ENCODE assay signal across 9 cellular contexts in the genomic region with DNA sequence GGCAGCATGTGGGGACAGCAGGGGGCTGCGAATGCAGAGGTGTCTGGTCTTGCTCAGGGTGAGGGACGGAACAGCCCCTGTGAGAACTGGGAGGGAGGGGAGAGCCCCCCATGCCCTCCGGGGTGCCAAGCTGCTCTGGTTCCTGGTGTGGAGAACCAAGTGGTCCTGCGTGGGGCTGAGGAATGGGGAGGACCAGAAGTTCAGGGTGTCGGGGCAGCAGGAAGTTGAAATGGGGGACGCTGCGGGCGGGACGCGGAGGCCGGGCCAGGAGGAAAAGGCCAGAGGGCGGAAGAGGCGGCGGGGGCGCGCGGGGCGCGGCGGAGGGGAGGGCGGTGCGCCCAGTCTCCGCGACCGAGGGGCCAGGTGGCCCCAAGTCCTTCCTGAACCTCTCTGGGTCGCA. TPM values are rescaled to one million over a fixed set of nuclear protein-coding genes. Genes with fewer than 3 reads are reported as not detected.
A peak's percentile ranks its signal among the peaks of the same experiment; 100 is the strongest.
DNase-seq lines count a peak whose midpoint lies in the region; ATAC-seq and TF ChIP-seq lines count a peak whose summit lies in the region.
"Had no signal": no experiment of that assay in that cellular context is flagged by ENCODE, and none has a peak within 500 bp of the region (broad histone marks: within the 10 kb centered on the region; RNA-seq: fewer than 3 reads in every experiment).

No MANE protein-coding gene starts in this region.

- intact Hi-C loops in activated naive CD4-positive, alpha-beta T cell treated with anti-CD3 and anti-CD28 coated beads for 36 hours (cut with micrococcal nuclease): loop anchor here (2.0 kb wide), 1 partner anchor 22 kb away; no protein-coding TSS in a partner anchor
- intact Hi-C loops in upper lobe of right lung (cut with DNase I): no loop called here

- ATAC-seq in upper lobe of right lung: peak; percentile 45

- H3K27me3 ChIP-seq in upper lobe of right lung: no peaks in the 10 kb centered on the region
- H3K27me3 ChIP-seq: SJSA1 had no signal

- peaks cover 3% of the 10 kb centered on the region for H3K27me3 Mint-ChIP-seq in activated naive CD4-positive, alpha-beta T cell treated with anti-CD3 and anti-CD28 coated beads for 36 hours (ENCODE audit: low read depth)
- no peaks in the 10 kb centered on the region for H3K27me3 Mint-ChIP-seq in mesothelial cell of epicardium (ENCODE audit: low read depth)

- peak overlapping the region; percentile 66 for H3K4me3 Mint-ChIP-seq in activated naive CD4-positive, alpha-beta T cell treated with anti-CD3 and anti-CD28 coated beads for 36 hours
- peak overlapping the region; percentile 77 for H3K4me3 Mint-ChIP-seq in mesothelial cell of epicardium

- CTCF ChIA-PET in activated naive CD4-positive, alpha-beta T cell treated with anti-CD3 and anti-CD28 coated beads for 36 hours (lab: Charles Lee): interaction anchor here (0.7 to 2.1 kb wide), 17 partner anchors 10 to 487 kb away, joined by 3 to 21 read pairs (median 3); partner anchors contain the start of gene ALDH3A2

- H3K27ac Mint-ChIP-seq in activated naive CD4-positive, alpha-beta T cell treated with anti-CD3 and anti-CD28 coated beads for 36 hours: no peak overlapping the region
- no peak overlapping the region for H3K27ac Mint-ChIP-seq in mesothelial cell of epicardium

- H3K4me1 Mint-ChIP-seq in activated naive CD4-positive, alpha-beta T cell treated with anti-CD3 and anti-CD28 coated beads for 36 hours (ENCODE audit: low read depth): peaks cover 5% of the 10 kb centered on the region
- H3K4me1 Mint-ChIP-seq in mesothelial cell of epicardium: peaks cover 2% of the 10 kb centered on the region

- H3K4me3 ChIP-seq in upper lobe of right lung: peak overlapping the region; percentile 47
- H3K4me3 ChIP-seq: SJSA1 had no signal

- peaks cover 17% of the 10 kb centered on the region for H3K4me1 ChIP-seq in upper lobe of right lung
- H3K4me1 ChIP-seq: SJSA1 had no signal

- H3K9me3 ChIP-seq in upper lobe of right lung: no peaks in the 10 kb centered on the region
- H3K9me3 ChIP-seq: SJSA1 had no signal

- DNase-seq in activated naive CD4-positive, alpha-beta T cell treated with anti-CD3 and anti-CD28 coated beads for 36 hours: no peak
- DNase-seq in activated naive CD4-positive, alpha-beta T cell treated with anti-CD3 and anti-CD28 coated beads, Interleukin-2, amount 50 U/mL, for 16 hours: no peak
- DNase-seq in caudate nucleus (lab: John Stamatoyannopoulos, UW): peak in 2 of 61 donors; percentile 44 to 47
- DNase-seq in mesothelial cell of epicardium (ENCODE audit: low spot score in 2 of 2, unreplicated experiment in 2 of 2): no peak
- DNase-seq in upper lobe of right lung: no peak
- no peak for DNase-seq in LoVo (ENCODE audit: low spot score)
- DNase-seq in NCI-H2227 treated with DMSO at 0.1 percent for 48 hours (lab: John Stamatoyannopoulos, UW): no peak
- DNase-seq in DMS114 treated with DMSO at 0.1 percent for 48 hours (lab: John Stamatoyannopoulos, UW; ENCODE audit: unreplicated experiment): no peak

- H3K9me3 Mint-ChIP-seq in activated naive CD4-positive, alpha-beta T cell treated with anti-CD3 and anti-CD28 coated beads for 36 hours: no peaks in the 10 kb centered on the region
- H3K9me3 Mint-ChIP-seq in mesothelial cell of epicardium: no peaks in the 10 kb centered on the region

- peak overlapping the region; percentile 59 for H3K27ac ChIP-seq in caudate nucleus (ENCODE audit: low read depth, low read length)
- no peak overlapping the region for H3K27ac ChIP-seq in upper lobe of right lung
- H3K27ac ChIP-seq: SJSA1 had no signal

- H3K36me3 Mint-ChIP-seq in activated naive CD4-positive, alpha-beta T cell treated with anti-CD3 and anti-CD28 coated beads for 36 hours (ENCODE audit: low read depth): no peaks in the 10 kb centered on the region
- H3K36me3 Mint-ChIP-seq in mesothelial cell of epicardium: no peaks in the 10 kb centered on the region

- H3K36me3 ChIP-seq in upper lobe of right lung: no peaks in the 10 kb centered on the region
- H3K36me3 ChIP-seq: SJSA1 had no signal

- TF ChIP-seq CTCF in mesothelial cell of epicardium (IDR thresholded peaks at IDR 0.05; ENCODE audit: unreplicated experiment) (no peak), upper lobe of right lung (IDR thresholded peaks at IDR 0.05) (no peak)

RNA-seq across cellular contexts. Expression of gene ALDH3A1, which starts 3.6 kb away (rescaled TPM):
- not detected for total RNA-seq in activated naive CD4-positive, alpha-beta T cell treated with anti-CD3 and anti-CD28 coated beads for 36 hours
- total RNA-seq in mesothelial cell of epicardium (0.55 to 1.1 TPM (median 0.69 TPM) in 3 replicates), upper lobe of right lung (10.5 TPM)
- total RNA-seq: SJSA1 had no signal

RNA-seq across cellular contexts. Expression of gene SLC47A2, which starts 28.1 kb away (rescaled TPM):
- not detected for total RNA-seq in activated naive CD4-positive, alpha-beta T cell treated with anti-CD3 and anti-CD28 coated beads for 36 hours
- total RNA-seq in mesothelial cell of epicardium (not detected in 3 replicates), upper lobe of right lung (not detected)
- total RNA-seq: SJSA1 had no signal
